ENCODE assay signal across 17 cellular contexts in genomic region chr20:6919792-6920468, GRCh38.
DNase-seq lines count a peak whose midpoint lies in the region; ATAC-seq and TF ChIP-seq lines count a peak whose summit lies in the region.
"Had no signal": no experiment of that assay in that cellular context is flagged by ENCODE, and none has a peak within 500 bp of the region (broad histone marks: within the 10 kb centered on the region; RNA-seq: fewer than 3 reads in every experiment).

No MANE protein-coding gene starts in this region.

- no peaks in the 10 kb centered on the region for H3K36me3 Mint-ChIP-seq in endodermal cell (ENCODE audit: low read depth)

- H3K36me3 ChIP-seq in endodermal cell (ENCODE audit: control insufficient read depth, insufficient read depth, low read length), result no peaks in the 10 kb centered on the region

- no peaks in the 10 kb centered on the region for H3K9me3 ChIP-seq in endodermal cell (ENCODE audit: control insufficient read depth, low read length)

- no peak for TF ChIP-seq CTCF in endodermal cell (conservative IDR thresholded peaks at IDR 0.05)

- DNase-seq in Ammon's horn (ENCODE audit: low spot score), result peak; percentile 12
- no peak for DNase-seq in endodermal cell
- DNase-seq in pons (ENCODE audit: low spot score), result peak; percentile 17
- DNase-seq in 8988T, result no peak
- no peak for DNase-seq in dermis blood vessel endothelial cell
- DNase-seq in NCI-H2029 (lab: John Stamatoyannopoulos, UW), result no peak
- DNase-seq: ACHN, DMS79, MM.1S, NCI-H1092, NCI-H1436 treated with DMSO at 0.1 percent for 48 hours, NCI-H2107, NCI-H226, NCI-H524 treated with DMSO at 0.1 percent for 48 hours had no signal

- peaks cover 24% of the 10 kb centered on the region for H3K4me1 ChIP-seq in endodermal cell (ENCODE audit: control insufficient read depth, insufficient read depth, low read length)

- ATAC-seq in GM18867 (IDR thresholded peaks at IDR 0.05; ENCODE audit: unreplicated experiment), result peak; percentile 52
- ATAC-seq: SK-N-SH treated with all-trans-retinoic acid at 6 μM for 48 hours had no signal

- H3K27ac ChIP-seq in endodermal cell (ENCODE audit: low read depth, low read length), result no peak overlapping the region
- H3K27ac ChIP-seq: C4-2B had no signal

- peak overlapping the region; percentile 7 for H3K27ac Mint-ChIP-seq in endodermal cell

- H3K4me3 ChIP-seq in endodermal cell (ENCODE audit: low read length), result no peak overlapping the region

- WGBS in endodermal cell (ENCODE audit: insufficient coverage in 1 of 2, insufficient read length in 1 of 2), 2 experiments, result 92 to 100% methylated on average over 3 to 5 of the region's 6 CpGs

- peaks cover 4% of the 10 kb centered on the region for H3K9me3 Mint-ChIP-seq in endodermal cell

- no peaks in the 10 kb centered on the region for H3K27me3 Mint-ChIP-seq in endodermal cell (ENCODE audit: insufficient read depth)

- no peak overlapping the region for H3K9ac ChIP-seq in endodermal cell (ENCODE audit: extremely low read depth, low read length, poor library complexity, severe bottlenecking)

- H3K4me3 Mint-ChIP-seq in endodermal cell, result no peak overlapping the region

- no peaks in the 10 kb centered on the region for H3K27me3 ChIP-seq in endodermal cell (ENCODE audit: control insufficient read depth, insufficient read depth, low read length, poor library complexity, severe bottlenecking)

- peaks cover 25% of the 10 kb centered on the region for H3K4me1 Mint-ChIP-seq in endodermal cell

Comparison
In these comparisons a context has a peak if more than half of its experiments do, and no peak if none do; other contexts are left out.
1. DNase-seq: peak in Ammon's horn (single experiment) and pons (single experiment); none in endodermal cell (single experiment), 8988T (single experiment), dermis blood vessel endothelial cell (single experiment) and NCI-H2029 (single experiment).